1 cellular context compared by ENCODE assay signal in the genomic region with DNA sequence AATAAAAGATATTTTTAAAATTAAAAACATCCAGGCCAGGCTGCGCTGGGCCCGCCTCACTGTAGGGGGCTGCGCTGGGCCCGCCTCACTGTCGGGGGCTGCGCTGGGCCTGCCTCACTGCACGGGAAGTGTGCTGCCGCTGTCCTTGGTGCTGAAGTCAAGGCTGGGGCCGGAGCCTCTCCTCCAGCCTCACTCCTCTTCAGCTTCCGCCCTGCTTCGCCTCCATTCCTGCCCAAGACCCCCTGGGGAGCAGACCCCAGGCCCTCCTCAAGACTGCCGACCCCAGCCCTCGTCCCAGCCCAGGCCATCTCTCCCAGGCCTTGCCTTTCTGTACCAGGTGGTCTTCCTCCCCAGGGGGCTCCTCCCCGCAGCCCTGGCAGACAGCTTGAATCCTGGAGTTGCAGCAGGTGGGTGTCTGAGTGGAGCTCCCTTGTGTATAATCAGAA.
TF ChIP-seq lines count a peak whose summit lies in the region.

No MANE protein-coding gene starts in this region.

TF ChIP-seq in HepG2, 621 proteins besides CTCF, POLR2A, EP300 and RAD21 (continued from another document and continues in another):
- TF ChIP-seq, protein P1, sequence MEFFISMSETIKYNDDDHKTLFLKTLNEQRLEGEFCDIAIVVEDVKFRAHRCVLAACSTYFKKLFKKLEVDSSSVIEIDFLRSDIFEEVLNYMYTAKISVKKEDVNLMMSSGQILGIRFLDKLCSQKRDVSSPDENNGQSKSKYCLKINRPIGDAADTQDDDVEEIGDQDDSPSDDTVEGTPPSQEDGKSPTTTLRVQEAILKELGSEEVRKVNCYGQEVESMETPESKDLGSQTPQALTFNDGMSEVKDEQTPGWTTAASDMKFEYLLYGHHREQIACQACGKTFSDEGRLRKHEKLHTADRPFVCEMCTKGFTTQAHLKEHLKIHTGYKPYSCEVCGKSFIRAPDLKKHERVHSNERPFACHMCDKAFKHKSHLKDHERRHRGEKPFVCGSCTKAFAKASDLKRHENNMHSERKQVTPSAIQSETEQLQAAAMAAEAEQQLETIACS (CRISPR knock-in tag; IDR thresholded peaks at IDR 0.05), result no peak
- TF ChIP-seq ZNF768 (CRISPR knock-in tag; IDR thresholded peaks at IDR 0.05), result peak; percentile 80
- TF ChIP-seq, protein P2, sequence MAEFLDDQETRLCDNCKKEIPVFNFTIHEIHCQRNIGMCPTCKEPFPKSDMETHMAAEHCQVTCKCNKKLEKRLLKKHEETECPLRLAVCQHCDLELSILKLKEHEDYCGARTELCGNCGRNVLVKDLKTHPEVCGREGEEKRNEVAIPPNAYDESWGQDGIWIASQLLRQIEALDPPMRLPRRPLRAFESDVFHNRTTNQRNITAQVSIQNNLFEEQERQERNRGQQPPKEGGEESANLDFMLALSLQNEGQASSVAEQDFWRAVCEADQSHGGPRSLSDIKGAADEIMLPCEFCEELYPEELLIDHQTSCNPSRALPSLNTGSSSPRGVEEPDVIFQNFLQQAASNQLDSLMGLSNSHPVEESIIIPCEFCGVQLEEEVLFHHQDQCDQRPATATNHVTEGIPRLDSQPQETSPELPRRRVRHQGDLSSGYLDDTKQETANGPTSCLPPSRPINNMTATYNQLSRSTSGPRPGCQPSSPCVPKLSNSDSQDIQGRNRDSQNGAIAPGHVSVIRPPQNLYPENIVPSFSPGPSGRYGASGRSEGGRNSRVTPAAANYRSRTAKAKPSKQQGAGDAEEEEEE (CRISPR knock-in tag; IDR thresholded peaks at IDR 0.05; ENCODE audit: borderline replicate concordance), result no peak
- TF ChIP-seq ZNF232 (CRISPR knock-in tag; IDR thresholded peaks at IDR 0.05; ENCODE audit: borderline replicate concordance), result peak; percentile 98
- TF ChIP-seq, protein P3, sequence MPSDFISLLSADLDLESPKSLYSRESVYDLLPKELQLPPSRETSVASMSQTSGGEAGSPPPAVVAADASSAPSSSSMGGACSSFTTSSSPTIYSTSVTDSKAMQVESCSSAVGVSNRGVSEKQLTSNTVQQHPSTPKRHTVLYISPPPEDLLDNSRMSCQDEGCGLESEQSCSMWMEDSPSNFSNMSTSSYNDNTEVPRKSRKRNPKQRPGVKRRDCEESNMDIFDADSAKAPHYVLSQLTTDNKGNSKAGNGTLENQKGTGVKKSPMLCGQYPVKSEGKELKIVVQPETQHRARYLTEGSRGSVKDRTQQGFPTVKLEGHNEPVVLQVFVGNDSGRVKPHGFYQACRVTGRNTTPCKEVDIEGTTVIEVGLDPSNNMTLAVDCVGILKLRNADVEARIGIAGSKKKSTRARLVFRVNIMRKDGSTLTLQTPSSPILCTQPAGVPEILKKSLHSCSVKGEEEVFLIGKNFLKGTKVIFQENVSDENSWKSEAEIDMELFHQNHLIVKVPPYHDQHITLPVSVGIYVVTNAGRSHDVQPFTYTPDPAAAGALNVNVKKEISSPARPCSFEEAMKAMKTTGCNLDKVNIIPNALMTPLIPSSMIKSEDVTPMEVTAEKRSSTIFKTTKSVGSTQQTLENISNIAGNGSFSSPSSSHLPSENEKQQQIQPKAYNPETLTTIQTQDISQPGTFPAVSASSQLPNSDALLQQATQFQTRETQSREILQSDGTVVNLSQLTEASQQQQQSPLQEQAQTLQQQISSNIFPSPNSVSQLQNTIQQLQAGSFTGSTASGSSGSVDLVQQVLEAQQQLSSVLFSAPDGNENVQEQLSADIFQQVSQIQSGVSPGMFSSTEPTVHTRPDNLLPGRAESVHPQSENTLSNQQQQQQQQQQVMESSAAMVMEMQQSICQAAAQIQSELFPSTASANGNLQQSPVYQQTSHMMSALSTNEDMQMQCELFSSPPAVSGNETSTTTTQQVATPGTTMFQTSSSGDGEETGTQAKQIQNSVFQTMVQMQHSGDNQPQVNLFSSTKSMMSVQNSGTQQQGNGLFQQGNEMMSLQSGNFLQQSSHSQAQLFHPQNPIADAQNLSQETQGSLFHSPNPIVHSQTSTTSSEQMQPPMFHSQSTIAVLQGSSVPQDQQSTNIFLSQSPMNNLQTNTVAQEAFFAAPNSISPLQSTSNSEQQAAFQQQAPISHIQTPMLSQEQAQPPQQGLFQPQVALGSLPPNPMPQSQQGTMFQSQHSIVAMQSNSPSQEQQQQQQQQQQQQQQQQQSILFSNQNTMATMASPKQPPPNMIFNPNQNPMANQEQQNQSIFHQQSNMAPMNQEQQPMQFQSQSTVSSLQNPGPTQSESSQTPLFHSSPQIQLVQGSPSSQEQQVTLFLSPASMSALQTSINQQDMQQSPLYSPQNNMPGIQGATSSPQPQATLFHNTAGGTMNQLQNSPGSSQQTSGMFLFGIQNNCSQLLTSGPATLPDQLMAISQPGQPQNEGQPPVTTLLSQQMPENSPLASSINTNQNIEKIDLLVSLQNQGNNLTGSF (CRISPR knock-in tag; IDR thresholded peaks at IDR 0.05), result peak; percentile 81; the same call in 1 of the 2 replicates
- peak; percentile 38; the same call in 1 of the 2 replicates for TF ChIP-seq SOX5 (CRISPR knock-in tag; IDR thresholded peaks at IDR 0.05; ENCODE audit: borderline replicate concordance)
- TF ChIP-seq RXRB (CRISPR knock-in tag; IDR thresholded peaks at IDR 0.05; ENCODE audit: borderline replicate concordance), result peak; percentile 79
- no peak for TF ChIP-seq NFIC (IDR thresholded peaks at IDR 0.05; ENCODE audit: low read length)
- peak; percentile 89; the same call in 1 of the 2 replicates for TF ChIP-seq ZNF335 (CRISPR knock-in tag; IDR thresholded peaks at IDR 0.05)
- no peak for TF ChIP-seq HNRNPL (IDR thresholded peaks at IDR 0.05; ENCODE audit: low read depth, low read length)
- no peak for TF ChIP-seq POLR2G (IDR thresholded peaks at IDR 0.05; ENCODE audit: low read depth, low read length)
- 0 out of 2 replicates have a peak, but pooled peaks have one; percentile 35 for TF ChIP-seq ZC3H13 (CRISPR knock-in tag; IDR thresholded peaks at IDR 0.05)
- no peak for TF ChIP-seq ZFP36 (IDR thresholded peaks at IDR 0.05; ENCODE audit: borderline replicate concordance, low read depth, low read length, partially characterized antibody)
- TF ChIP-seq, protein P4, sequence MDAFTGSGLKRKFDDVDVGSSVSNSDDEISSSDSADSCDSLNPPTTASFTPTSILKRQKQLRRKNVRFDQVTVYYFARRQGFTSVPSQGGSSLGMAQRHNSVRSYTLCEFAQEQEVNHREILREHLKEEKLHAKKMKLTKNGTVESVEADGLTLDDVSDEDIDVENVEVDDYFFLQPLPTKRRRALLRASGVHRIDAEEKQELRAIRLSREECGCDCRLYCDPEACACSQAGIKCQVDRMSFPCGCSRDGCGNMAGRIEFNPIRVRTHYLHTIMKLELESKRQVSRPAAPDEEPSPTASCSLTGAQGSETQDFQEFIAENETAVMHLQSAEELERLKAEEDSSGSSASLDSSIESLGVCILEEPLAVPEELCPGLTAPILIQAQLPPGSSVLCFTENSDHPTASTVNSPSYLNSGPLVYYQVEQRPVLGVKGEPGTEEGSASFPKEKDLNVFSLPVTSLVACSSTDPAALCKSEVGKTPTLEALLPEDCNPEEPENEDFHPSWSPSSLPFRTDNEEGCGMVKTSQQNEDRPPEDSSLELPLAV (CRISPR knock-in tag; conservative IDR thresholded peaks at IDR 0.05; ENCODE audit: low read depth), result no peak
- TF ChIP-seq, protein P5, sequence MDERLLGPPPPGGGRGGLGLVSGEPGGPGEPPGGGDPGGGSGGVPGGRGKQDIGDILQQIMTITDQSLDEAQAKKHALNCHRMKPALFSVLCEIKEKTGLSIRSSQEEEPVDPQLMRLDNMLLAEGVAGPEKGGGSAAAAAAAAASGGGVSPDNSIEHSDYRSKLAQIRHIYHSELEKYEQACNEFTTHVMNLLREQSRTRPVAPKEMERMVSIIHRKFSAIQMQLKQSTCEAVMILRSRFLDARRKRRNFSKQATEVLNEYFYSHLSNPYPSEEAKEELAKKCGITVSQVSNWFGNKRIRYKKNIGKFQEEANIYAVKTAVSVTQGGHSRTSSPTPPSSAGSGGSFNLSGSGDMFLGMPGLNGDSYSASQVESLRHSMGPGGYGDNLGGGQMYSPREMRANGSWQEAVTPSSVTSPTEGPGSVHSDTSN (CRISPR knock-in tag; IDR thresholded peaks at IDR 0.05), result no peak
- TF ChIP-seq, protein P6, sequence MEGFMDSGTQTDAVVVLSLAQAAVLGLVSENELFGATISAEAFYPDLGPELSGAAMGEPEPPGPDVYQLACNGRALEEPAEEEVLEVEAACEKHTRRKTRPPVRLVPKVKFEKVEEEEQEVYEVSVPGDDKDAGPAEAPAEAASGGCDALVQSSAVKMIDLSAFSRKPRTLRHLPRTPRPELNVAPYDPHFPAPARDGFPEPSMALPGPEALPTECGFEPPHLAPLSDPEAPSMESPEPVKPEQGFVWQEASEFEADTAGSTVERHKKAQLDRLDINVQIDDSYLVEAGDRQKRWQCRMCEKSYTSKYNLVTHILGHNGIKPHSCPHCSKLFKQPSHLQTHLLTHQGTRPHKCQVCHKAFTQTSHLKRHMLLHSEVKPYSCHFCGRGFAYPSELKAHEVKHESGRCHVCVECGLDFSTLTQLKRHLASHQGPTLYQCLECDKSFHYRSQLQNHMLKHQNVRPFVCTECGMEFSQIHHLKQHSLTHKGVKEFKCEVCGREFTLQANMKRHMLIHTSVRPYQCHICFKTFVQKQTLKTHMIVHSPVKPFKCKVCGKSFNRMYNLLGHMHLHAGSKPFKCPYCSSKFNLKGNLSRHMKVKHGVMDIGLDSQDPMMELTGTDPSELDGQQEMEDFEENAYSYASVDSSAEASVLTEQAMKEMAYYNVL (CRISPR knock-in tag; IDR thresholded peaks at IDR 0.05; ENCODE audit: borderline replicate concordance), result 0 out of 2 replicates have a peak, but pooled peaks have one; percentile 41
- TF ChIP-seq CENPX (CRISPR knock-in tag; IDR thresholded peaks at IDR 0.05), result no peak
- TF ChIP-seq NFKBIZ (CRISPR knock-in tag; IDR thresholded peaks at IDR 0.05), result peak; percentile 95
- TF ChIP-seq RFX5 (IDR thresholded peaks at IDR 0.05; ENCODE audit: low read depth, low read length), result no peak
- TF ChIP-seq, protein P7, sequence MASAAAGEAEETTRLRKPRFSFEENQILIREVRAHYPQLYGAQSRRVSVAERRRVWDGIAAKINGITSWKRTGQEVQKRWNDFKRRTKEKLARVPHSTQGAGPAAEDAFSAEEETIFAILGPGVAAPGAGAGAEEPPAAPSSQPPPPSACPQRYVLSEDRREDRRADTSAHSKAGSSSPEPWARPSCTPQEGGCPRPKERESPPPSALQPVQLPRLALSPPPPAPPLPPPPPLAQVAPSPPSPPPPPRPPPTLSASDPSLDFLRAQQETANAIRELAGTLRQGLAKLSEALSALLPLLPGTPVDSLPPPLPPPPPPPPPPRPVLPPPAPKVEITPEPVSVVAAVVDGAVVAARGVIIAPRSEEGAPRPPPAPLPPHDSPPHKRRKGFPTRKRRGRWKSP (CRISPR knock-in tag; IDR thresholded peaks at IDR 0.05), result no peak
- no peak for TF ChIP-seq KDM1A (CRISPR knock-in tag; IDR thresholded peaks at IDR 0.05)
- TF ChIP-seq REL (CRISPR knock-in tag; conservative IDR thresholded peaks at IDR 0.05), result peak; percentile 79; the same call in 1 of the 2 replicates
- TF ChIP-seq, protein P8, sequence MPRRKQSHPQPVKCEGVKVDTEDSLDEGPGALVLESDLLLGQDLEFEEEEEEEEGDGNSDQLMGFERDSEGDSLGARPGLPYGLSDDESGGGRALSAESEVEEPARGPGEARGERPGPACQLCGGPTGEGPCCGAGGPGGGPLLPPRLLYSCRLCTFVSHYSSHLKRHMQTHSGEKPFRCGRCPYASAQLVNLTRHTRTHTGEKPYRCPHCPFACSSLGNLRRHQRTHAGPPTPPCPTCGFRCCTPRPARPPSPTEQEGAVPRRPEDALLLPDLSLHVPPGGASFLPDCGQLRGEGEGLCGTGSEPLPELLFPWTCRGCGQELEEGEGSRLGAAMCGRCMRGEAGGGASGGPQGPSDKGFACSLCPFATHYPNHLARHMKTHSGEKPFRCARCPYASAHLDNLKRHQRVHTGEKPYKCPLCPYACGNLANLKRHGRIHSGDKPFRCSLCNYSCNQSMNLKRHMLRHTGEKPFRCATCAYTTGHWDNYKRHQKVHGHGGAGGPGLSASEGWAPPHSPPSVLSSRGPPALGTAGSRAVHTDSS (CRISPR knock-in tag; conservative IDR thresholded peaks at IDR 0.05), result no peak
- TF ChIP-seq, protein P9, sequence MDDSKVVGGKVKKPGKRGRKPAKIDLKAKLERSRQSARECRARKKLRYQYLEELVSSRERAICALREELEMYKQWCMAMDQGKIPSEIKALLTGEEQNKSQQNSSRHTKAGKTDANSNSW (CRISPR knock-in tag; IDR thresholded peaks at IDR 0.05; ENCODE audit: borderline replicate concordance), result no peak
- TF ChIP-seq NFATC3 (CRISPR knock-in tag; IDR thresholded peaks at IDR 0.05), result no peak
- TF ChIP-seq, protein P10, sequence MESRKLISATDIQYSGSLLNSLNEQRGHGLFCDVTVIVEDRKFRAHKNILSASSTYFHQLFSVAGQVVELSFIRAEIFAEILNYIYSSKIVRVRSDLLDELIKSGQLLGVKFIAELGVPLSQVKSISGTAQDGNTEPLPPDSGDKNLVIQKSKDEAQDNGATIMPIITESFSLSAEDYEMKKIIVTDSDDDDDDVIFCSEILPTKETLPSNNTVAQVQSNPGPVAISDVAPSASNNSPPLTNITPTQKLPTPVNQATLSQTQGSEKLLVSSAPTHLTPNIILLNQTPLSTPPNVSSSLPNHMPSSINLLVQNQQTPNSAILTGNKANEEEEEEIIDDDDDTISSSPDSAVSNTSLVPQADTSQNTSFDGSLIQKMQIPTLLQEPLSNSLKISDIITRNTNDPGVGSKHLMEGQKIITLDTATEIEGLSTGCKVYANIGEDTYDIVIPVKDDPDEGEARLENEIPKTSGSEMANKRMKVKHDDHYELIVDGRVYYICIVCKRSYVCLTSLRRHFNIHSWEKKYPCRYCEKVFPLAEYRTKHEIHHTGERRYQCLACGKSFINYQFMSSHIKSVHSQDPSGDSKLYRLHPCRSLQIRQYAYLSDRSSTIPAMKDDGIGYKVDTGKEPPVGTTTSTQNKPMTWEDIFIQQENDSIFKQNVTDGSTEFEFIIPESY (CRISPR knock-in tag; IDR thresholded peaks at IDR 0.05), result peak; percentile 13; the same call in 1 of the 2 replicates
- TF ChIP-seq ZNF839 (CRISPR knock-in tag; IDR thresholded peaks at IDR 0.05; ENCODE audit: borderline replicate concordance), result peak; percentile 80; the same call in 1 of the 2 replicates
- peak; percentile 98 for TF ChIP-seq ERF (CRISPR knock-in tag; IDR thresholded peaks at IDR 0.05)
- TF ChIP-seq PHB2 (IDR thresholded peaks at IDR 0.05; ENCODE audit: partially characterized antibody), result no peak
- TF ChIP-seq, protein P11, sequence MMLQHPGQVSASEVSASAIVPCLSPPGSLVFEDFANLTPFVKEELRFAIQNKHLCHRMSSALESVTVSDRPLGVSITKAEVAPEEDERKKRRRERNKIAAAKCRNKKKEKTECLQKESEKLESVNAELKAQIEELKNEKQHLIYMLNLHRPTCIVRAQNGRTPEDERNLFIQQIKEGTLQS (CRISPR knock-in tag; IDR thresholded peaks at IDR 0.05), result peak; percentile 76
- TF ChIP-seq ZNF543 (CRISPR knock-in tag; IDR thresholded peaks at IDR 0.05), result peak; percentile 69; the same call in 1 of the 2 replicates
- TF ChIP-seq ZNF747 (CRISPR knock-in tag; IDR thresholded peaks at IDR 0.05; ENCODE audit: borderline replicate concordance), result peak; percentile 86; the same call in 1 of the 2 replicates
- no peak for TF ChIP-seq ZNF20 (CRISPR knock-in tag; IDR thresholded peaks at IDR 0.05)
- TF ChIP-seq SMAD3 (CRISPR knock-in tag; IDR thresholded peaks at IDR 0.05), result peak; percentile 96
- no peak for TF ChIP-seq HCFC1 (IDR thresholded peaks at IDR 0.05; ENCODE audit: low read depth, low read length)
- TF ChIP-seq ELF3 (CRISPR knock-in tag; IDR thresholded peaks at IDR 0.05), result peak; percentile 87
- TF ChIP-seq TBL1XR1 (IDR thresholded peaks at IDR 0.05; ENCODE audit: borderline replicate concordance, low read length, partially characterized antibody), result no peak
- no peak for TF ChIP-seq HNF4G (IDR thresholded peaks at IDR 0.05; ENCODE audit: borderline replicate concordance, low read depth, low read length)
- TF ChIP-seq HNF4G (CRISPR knock-in tag; IDR thresholded peaks at IDR 0.05; ENCODE audit: borderline replicate concordance, low read depth), result no peak
- 0 out of 2 replicates have a peak, but pooled peaks have one; percentile 30 for TF ChIP-seq HDAC1 (CRISPR knock-in tag; IDR thresholded peaks at IDR 0.05)
- no peak for TF ChIP-seq NCOA5 (CRISPR knock-in tag; IDR thresholded peaks at IDR 0.05)
- TF ChIP-seq HMG20A (CRISPR knock-in tag; IDR thresholded peaks at IDR 0.05; ENCODE audit: borderline replicate concordance), result no peak; the same call in 1 of the 2 replicates
